22 cellular contexts compared by ENCODE assay signal in genomic region chr12:124149287-124149686, GRCh38.
"Had no signal": no experiment of that assay in that cellular context is flagged by ENCODE, and none has a peak within 500 bp of the region (broad histone marks: within the 10 kb centered on the region; RNA-seq: fewer than 3 reads in every experiment).

No MANE protein-coding gene starts in this region.

- H3K4me2 ChIP-seq: SK-N-SH had no signal

- H3K4me3 Mint-ChIP-seq: activated CD4-positive, alpha-beta memory T cell treated with anti-CD3 and anti-CD28 coated beads for 36 hours; activated CD4-positive, alpha-beta T cell treated with anti-CD3 and anti-CD28 coated beads, Interleukin-2, amount 10 ng/mL, durations not matched to agents 7 days and 5 days; activated naive CD4-positive, alpha-beta T cell treated with anti-CD3 and anti-CD28 coated beads, Interleukin-2, amount 10 ng/mL, durations not matched to agents 7 days and 5 days; activated naive CD8-positive, alpha-beta T cell treated with anti-CD3 and anti-CD28 coated beads, Interleukin-2, amount 10 ng/mL, durations not matched to agents 7 days and 5 days had no signal

- H3K36me3 Mint-ChIP-seq: activated CD4-positive, alpha-beta memory T cell treated with anti-CD3 and anti-CD28 coated beads for 36 hours; activated naive CD4-positive, alpha-beta T cell treated with anti-CD3 and anti-CD28 coated beads, Interleukin-2, amount 10 ng/mL, durations not matched to agents 7 days and 5 days; activated naive CD8-positive, alpha-beta T cell treated with anti-CD3 and anti-CD28 coated beads, Interleukin-2, amount 10 ng/mL, durations not matched to agents 7 days and 5 days had no signal

- H3K9me3 Mint-ChIP-seq: activated CD4-positive, alpha-beta memory T cell treated with anti-CD3 and anti-CD28 coated beads for 36 hours; activated CD4-positive, alpha-beta T cell treated with anti-CD3 and anti-CD28 coated beads, Interleukin-2, amount 10 ng/mL, durations not matched to agents 7 days and 5 days; activated naive CD4-positive, alpha-beta T cell treated with anti-CD3 and anti-CD28 coated beads, Interleukin-2, amount 10 ng/mL, durations not matched to agents 7 days and 5 days; activated T-helper 2 cell treated with anti-CD3 and anti-CD28 coated beads, Interferon-gamma antibody, Interleukin-2, Interleukin-4, amounts not matched to agents 10 μg/mL and 5 μg/mL and 100 μg/mL, durations not matched to agents 14 hours and 24 hours and 36 hours had no signal

- H3K9me3 ChIP-seq: adrenal gland, SK-N-SH had no signal

- H3K4me1 Mint-ChIP-seq: activated CD4-positive, alpha-beta T cell treated with anti-CD3 and anti-CD28 coated beads, Interleukin-2, amount 10 ng/mL, durations not matched to agents 7 days and 5 days; activated naive CD4-positive, alpha-beta T cell treated with anti-CD3 and anti-CD28 coated beads, Interleukin-2, amount 10 ng/mL, durations not matched to agents 7 days and 5 days had no signal

- H3K27ac ChIP-seq: adrenal gland had no signal

- H3K27me3 ChIP-seq: adrenal gland had no signal

- H3K9ac ChIP-seq: SK-N-SH had no signal

- H3K27ac Mint-ChIP-seq: activated CD4-positive, alpha-beta memory T cell treated with anti-CD3 and anti-CD28 coated beads for 36 hours; activated CD4-positive, alpha-beta T cell treated with anti-CD3 and anti-CD28 coated beads, Interleukin-2, amount 10 ng/mL, durations not matched to agents 7 days and 5 days; activated naive CD4-positive, alpha-beta T cell treated with anti-CD3 and anti-CD28 coated beads, Interleukin-2, amount 10 ng/mL, durations not matched to agents 7 days and 5 days; activated naive CD8-positive, alpha-beta T cell treated with anti-CD3 and anti-CD28 coated beads, Interleukin-2, amount 10 ng/mL, durations not matched to agents 7 days and 5 days; activated T-helper 2 cell treated with anti-CD3 and anti-CD28 coated beads, Interferon-gamma antibody, Interleukin-2, Interleukin-4, amounts not matched to agents 10 μg/mL and 5 μg/mL and 100 μg/mL, durations not matched to agents 14 hours and 24 hours and 36 hours had no signal

- H3K36me3 ChIP-seq: adrenal gland had no signal

- DNase-seq: activated CD4-positive, alpha-beta memory T cell treated with anti-CD3 and anti-CD28 coated beads for 36 hours; activated CD4-positive, alpha-beta T cell treated with anti-CD3 and anti-CD28 coated beads, Interleukin-2, amount 10 ng/mL, durations not matched to agents 7 days and 5 days; activated CD4-positive, CD25-positive, alpha-beta regulatory T cell; activated gamma-delta T cell treated with Interleukin-2 at 50 U/mL for 16 hours; activated naive CD4-positive, alpha-beta T cell treated with anti-CD3 and anti-CD28 coated beads, Interleukin-2, amount 10 ng/mL, durations not matched to agents 7 days and 5 days; activated naive CD8-positive, alpha-beta T cell treated with anti-CD3 and anti-CD28 coated beads, Interleukin-2, amount 10 ng/mL, durations not matched to agents 7 days and 5 days; activated T-cell treated with anti-CD3 and anti-CD28 coated beads for 4 hours; activated T-cell treated with anti-CD3 and anti-CD28 coated beads, Interleukin-2, amount 50 U/mL, for 48 hours; adrenal gland; anterior cingulate cortex; Karpas-422; MM.1S; NCI-H1105; NCI-H1436; NCI-H2171; NCI-H2227 treated with DMSO at 0.1 percent for 48 hours; NCI-H446 treated with DMSO at 0.1 percent for 48 hours; NCI-H526 treated with DMSO at 0.1 percent for 48 hours; SK-N-SH; T-helper 1 cell had no signal

- ATAC-seq: K562 had no signal

- H3K4me3 ChIP-seq: adrenal gland, K562 had no signal

- H3K27me3 Mint-ChIP-seq: activated naive CD4-positive, alpha-beta T cell treated with anti-CD3 and anti-CD28 coated beads, Interleukin-2, amount 10 ng/mL, durations not matched to agents 7 days and 5 days had no signal
